ENCODE assay signal across 10 cellular contexts in the genomic region with DNA sequence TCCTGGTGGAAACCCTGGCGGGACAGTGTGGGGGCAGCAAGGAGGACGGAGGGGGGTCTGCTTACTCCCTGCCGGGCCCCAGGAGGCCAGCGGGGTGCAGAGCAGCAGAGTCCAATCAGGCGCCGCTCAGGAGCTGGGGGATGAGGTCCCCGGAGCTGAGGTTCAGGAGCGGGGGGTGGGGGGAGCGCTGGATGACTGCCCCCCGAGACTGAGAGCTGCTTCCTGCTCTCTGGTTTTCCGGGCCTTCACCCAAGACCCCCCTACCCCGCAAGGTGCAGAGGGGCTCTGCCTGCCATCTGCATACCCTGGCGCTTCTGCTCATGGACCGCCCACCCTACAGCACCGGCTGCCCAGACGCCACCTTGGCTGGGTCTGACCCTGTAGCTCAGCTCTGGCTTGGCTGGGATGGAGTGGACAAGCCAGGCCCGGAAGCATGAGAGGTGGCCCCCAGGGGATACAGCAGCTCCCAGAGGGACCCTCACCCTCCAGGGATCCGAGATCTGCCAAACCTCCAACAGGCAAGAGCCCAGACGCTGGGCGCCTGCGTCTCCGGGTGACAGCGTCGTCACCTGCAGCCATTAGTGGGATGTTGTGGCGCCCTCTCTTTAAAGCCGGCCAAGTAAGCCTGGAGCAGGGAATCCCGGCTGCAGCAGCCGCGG. TPM values are rescaled to one million over a fixed set of nuclear protein-coding genes. Genes with fewer than 3 reads are reported as not detected.
DNase-seq lines count a peak whose midpoint lies in the region; ATAC-seq and TF ChIP-seq lines count a peak whose summit lies in the region.
"Had no signal": no experiment of that assay in that cellular context is flagged by ENCODE, and none has a peak within 500 bp of the region (broad histone marks: within the 10 kb centered on the region; RNA-seq: fewer than 3 reads in every experiment).

No MANE protein-coding gene starts in this region.

- H3K27ac ChIP-seq in BLaER1 treated with 17β-estradiol and CSF1 and Interleukin-3, amounts not matched to agents 10 nM and 100 nM, result no peak overlapping the region
- H3K27ac ChIP-seq in RWPE2 (ENCODE audit: poor library complexity, severe bottlenecking) (no peak overlapping the region), heart left ventricle (no peak overlapping the region)

- DNase-seq in RWPE2 (ENCODE audit: low spot score), result peak; percentile 50
- no peak for DNase-seq in heart left ventricle
- DNase-seq in progenitor cell of endocrine pancreas (ENCODE audit: low spot score, unreplicated experiment), result no peak
- DNase-seq in mucosa of descending colon, result no peak
- no peak for DNase-seq in RPMI8226
- DNase-seq in cerebellum (ENCODE audit: low spot score), result no peak
- no peak for DNase-seq in DMS114 treated with DMSO at 0.1 percent for 48 hours (lab: John Stamatoyannopoulos, UW; ENCODE audit: unreplicated experiment)
- DNase-seq: activated CD8-positive, alpha-beta memory T cell treated with anti-CD3 and anti-CD28 coated beads, Interleukin-2, amount 50 U/mL, for 4 hours; NCI-H524 treated with DMSO at 0.1 percent for 48 hours had no signal

- peak overlapping the region; percentile 68 for H3K4me3 Mint-ChIP-seq in progenitor cell of endocrine pancreas (ENCODE audit: low read depth)

- H3K4me1 ChIP-seq in BLaER1 treated with 17β-estradiol and CSF1 and Interleukin-3, amounts not matched to agents 10 nM and 100 nM, result peaks cover 12 to 57% (median 50%) of the 10 kb centered on the region in 10 experiments
- H3K4me1 ChIP-seq in RWPE2 (ENCODE audit: insufficient read depth, poor library complexity, severe bottlenecking) (no peaks in the 10 kb centered on the region), heart left ventricle (peaks cover 0 to 21% (median 11%) of the 10 kb centered on the region in 12 donors), mucosa of descending colon (ENCODE audit: low read depth) (peaks cover 10% of the 10 kb centered on the region)

- peaks cover 0 to 65% (median 33%) of the 10 kb centered on the region in 11 experiments; a peak in 16 of 22 replicates for H4K20me1 ChIP-seq in BLaER1 treated with 17β-estradiol and CSF1 and Interleukin-3, amounts not matched to agents 10 nM and 100 nM

- TF ChIP-seq CTCF in RWPE2 (IDR thresholded peaks at IDR 0.05; ENCODE audit: poor library complexity, severe bottlenecking), result no peak
- TF ChIP-seq CTCF in heart left ventricle (IDR thresholded peaks at IDR 0.05), result no peak
- TF ChIP-seq CTCF in progenitor cell of endocrine pancreas (IDR thresholded peaks at IDR 0.05; ENCODE audit: unreplicated experiment), result no peak
- no peak for TF ChIP-seq CTCF in mucosa of descending colon (IDR thresholded peaks at IDR 0.05)

- no peaks in the 10 kb centered on the region for H3K9me3 ChIP-seq in BLaER1 treated with 17β-estradiol and CSF1 and Interleukin-3, amounts not matched to agents 10 nM and 100 nM (replicated peaks in 1 of 11)
- H3K9me3 ChIP-seq in RWPE2 (ENCODE audit: severe bottlenecking) (no peaks in the 10 kb centered on the region), heart left ventricle (no peaks in the 10 kb centered on the region), mucosa of descending colon (no peaks in the 10 kb centered on the region)

- intact Hi-C loops in heart left ventricle (cut with DNase I) (no loop called here), mucosa of descending colon (cut with DNase I, micrococcal nuclease) (no loop called here)

- WGBS in heart left ventricle, 4 donors, result 2 to 5% (median 4%) methylated on average over 14 to 29 of the region's 29 CpGs

- peak overlapping the region; percentile 96 to 100 (median 100) for H3K4me2 ChIP-seq in BLaER1 treated with 17β-estradiol and CSF1 and Interleukin-3, amounts not matched to agents 10 nM and 100 nM

- H3K4me3 ChIP-seq in BLaER1 treated with 17β-estradiol and CSF1 and Interleukin-3, amounts not matched to agents 10 nM and 100 nM, result peak overlapping the region; percentile 54 to 76 (median 66)
- H3K4me3 ChIP-seq in RWPE2 (ENCODE audit: severe bottlenecking), result no peak overlapping the region
- peak overlapping the region; percentile 23 to 72 (median 51) for H3K4me3 ChIP-seq in heart left ventricle
- no peak overlapping the region for H3K4me3 ChIP-seq in mucosa of descending colon

- ATAC-seq in RWPE2 (ENCODE audit: low read depth) (no peak), heart left ventricle (no peak), mucosa of descending colon (no peak)

- H3K27me3 Mint-ChIP-seq in progenitor cell of endocrine pancreas, result peaks cover 15% of the 10 kb centered on the region

- peaks cover 3% of the 10 kb centered on the region for H3K36me3 Mint-ChIP-seq in progenitor cell of endocrine pancreas (ENCODE audit: insufficient read depth)

- H3K36me3 ChIP-seq in BLaER1 treated with 17β-estradiol and CSF1 and Interleukin-3, amounts not matched to agents 10 nM and 100 nM, result no peaks in the 10 kb centered on the region
- H3K36me3 ChIP-seq in RWPE2 (ENCODE audit: low read depth) (no peaks in the 10 kb centered on the region), heart left ventricle (no peaks in the 10 kb centered on the region), mucosa of descending colon (ENCODE audit: low read depth) (no peaks in the 10 kb centered on the region)

- TF ChIP-seq POLR2A in heart left ventricle (IDR thresholded peaks at IDR 0.05), result no peak

- H3K27ac Mint-ChIP-seq in progenitor cell of endocrine pancreas, result no peak overlapping the region

- peaks cover 1% of the 10 kb centered on the region for H3K4me1 Mint-ChIP-seq in progenitor cell of endocrine pancreas (ENCODE audit: low read depth)

- peak overlapping the region; percentile 52 to 72 (median 69); a peak in 18 of 22 replicates for H3K9ac ChIP-seq in BLaER1 treated with 17β-estradiol and CSF1 and Interleukin-3, amounts not matched to agents 10 nM and 100 nM

- H3K27me3 ChIP-seq in BLaER1 treated with 17β-estradiol and CSF1 and Interleukin-3, amounts not matched to agents 10 nM and 100 nM, result peaks cover 20 to 56% (median 42%) of the 10 kb centered on the region in 11 experiments; a peak in 21 of 22 replicates
- H3K27me3 ChIP-seq in RWPE2 (ENCODE audit: insufficient read depth, poor library complexity, severe bottlenecking), result peaks cover 41% of the 10 kb centered on the region
- peaks cover 14 to 53% (median 30%) of the 10 kb centered on the region in 9 donors for H3K27me3 ChIP-seq in heart left ventricle

- H3K9me3 Mint-ChIP-seq in progenitor cell of endocrine pancreas (ENCODE audit: low read depth), result no peaks in the 10 kb centered on the region

RNA-seq across cellular contexts. Expression of a gene that starts 0.9 kb away (rescaled TPM):
- total RNA-seq in heart left ventricle, result 1 to 10 TPM in 1 of 9 donors, under 1 TPM in 6, not detected in 2; 0.05 to 2.9 (median 0.13) TPM
- polyA plus RNA-seq in heart left ventricle, result under 1 TPM in 1 of 2 donors, not detected in 1; 0.04 TPM
- 11.0 and 14.2 TPM in 2 replicates for total RNA-seq in progenitor cell of endocrine pancreas
- under 1 TPM; 0.14 to 0.60 (median 0.32) TPM for total RNA-seq in mucosa of descending colon
- total RNA-seq in cerebellum, result 3.1 TPM

Comparison
In these comparisons a context has a peak if more than half of its experiments do, and no peak if none do; other contexts are left out.
1. H3K4me3 ChIP-seq: peak in BLaER1 treated with 17β-estradiol and CSF1 and Interleukin-3, amounts not matched to agents 10 nM and 100 nM (10 of 10) and heart left ventricle (12 of 12); none in RWPE2 (single experiment) and mucosa of descending colon (single experiment).